Comparison of ENCODE assay signal across 19 cellular contexts in the genomic region with DNA sequence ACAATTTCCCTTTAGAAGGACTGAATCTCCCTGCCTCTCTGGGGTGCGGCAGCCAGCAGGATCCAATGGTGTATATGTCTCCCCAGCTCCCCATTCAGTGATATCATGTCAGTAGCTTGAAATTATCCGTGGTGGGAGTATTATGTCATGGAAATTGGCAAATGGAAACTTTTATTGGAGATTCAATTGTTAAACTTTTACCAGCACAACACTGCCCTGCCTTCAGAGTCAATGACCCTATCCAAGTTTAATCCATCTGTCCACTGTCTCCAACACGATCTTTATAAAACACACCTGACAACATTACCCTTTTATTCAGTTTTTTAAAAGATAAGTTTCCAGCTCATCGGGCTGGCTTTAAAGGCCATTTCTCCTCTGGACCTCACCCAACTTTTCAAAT. TPM values are rescaled to one million over a fixed set of nuclear protein-coding genes. Genes with fewer than 3 reads are reported as not detected.
DNase-seq lines count a peak whose midpoint lies in the region; ATAC-seq and TF ChIP-seq lines count a peak whose summit lies in the region.
"Had no signal": no experiment of that assay in that cellular context is flagged by ENCODE, and none has a peak within 500 bp of the region (broad histone marks: within the 10 kb centered on the region; RNA-seq: fewer than 3 reads in every experiment).

No MANE protein-coding gene starts in this region.

- no peak overlapping the region for H3K4me3 Mint-ChIP-seq in stimulated activated naive CD8-positive, alpha-beta T cell treated with anti-CD3 and anti-CD28 coated beads, Interleukin-15, Interleukin-2, amounts not matched to agents 100 ng/mL and 50 ng/mL, for 24 hours
- H3K4me3 Mint-ChIP-seq: CD4-positive, alpha-beta memory T cell had no signal

- peak overlapping the region; percentile 26 for H3K27ac Mint-ChIP-seq in stimulated activated naive CD8-positive, alpha-beta T cell treated with anti-CD3 and anti-CD28 coated beads, Interleukin-15, Interleukin-2, amounts not matched to agents 100 ng/mL and 50 ng/mL, for 24 hours
- H3K27ac Mint-ChIP-seq: CD4-positive, alpha-beta memory T cell had no signal

- H3K36me3 ChIP-seq in neutrophil = no peaks in the 10 kb centered on the region
- H3K36me3 ChIP-seq: HAP-1 had no signal

- H3K4me3 ChIP-seq in neutrophil (ENCODE audit: low read depth in 1 of 2, low read length in 1 of 2) = no peak overlapping the region
- H3K4me3 ChIP-seq: A549, GM23248, HAP-1 had no signal

- H3K27ac ChIP-seq in neutrophil = peak overlapping the region; percentile 92
- H3K27ac ChIP-seq: 22Rv1, A549, C4-2B, GM23248 had no signal

- H3K36me3 Mint-ChIP-seq in stimulated activated naive CD8-positive, alpha-beta T cell treated with anti-CD3 and anti-CD28 coated beads, Interleukin-15, Interleukin-2, amounts not matched to agents 100 ng/mL and 50 ng/mL, for 24 hours (ENCODE audit: low read depth) = no peaks in the 10 kb centered on the region
- H3K36me3 Mint-ChIP-seq: CD4-positive, alpha-beta memory T cell had no signal

- no peaks in the 10 kb centered on the region for H3K27me3 ChIP-seq in neutrophil

- no peak for TF ChIP-seq CTCF in neutrophil (IDR thresholded peaks at IDR 0.05)

- ATAC-seq in stimulated activated naive CD8-positive, alpha-beta T cell treated with anti-CD3 and anti-CD28 coated beads, Interleukin-15, Interleukin-2, amounts not matched to agents 100 U/mL and 50 U/mL, for 24 hours = no peak
- peak; percentile 68 for ATAC-seq in left lobe of liver
- ATAC-seq: A549 had no signal

- H3K4me1 Mint-ChIP-seq in stimulated activated naive CD8-positive, alpha-beta T cell treated with anti-CD3 and anti-CD28 coated beads, Interleukin-15, Interleukin-2, amounts not matched to agents 100 ng/mL and 50 ng/mL, for 24 hours (ENCODE audit: low read depth) = peaks cover 43% of the 10 kb centered on the region

- H3K27me3 Mint-ChIP-seq in stimulated activated naive CD8-positive, alpha-beta T cell treated with anti-CD3 and anti-CD28 coated beads, Interleukin-15, Interleukin-2, amounts not matched to agents 100 ng/mL and 50 ng/mL, for 24 hours = peaks cover 17% of the 10 kb centered on the region

- H3K9me3 ChIP-seq in neutrophil = no peaks in the 10 kb centered on the region
- H3K9me3 ChIP-seq: A549, HAP-1 had no signal

- peaks cover 82 to 97% of the 10 kb centered on the region in 2 experiments for H3K4me1 ChIP-seq in neutrophil (ENCODE audit: control insufficient read depth in 1 of 2, insufficient read depth in 1 of 2, low read depth in 1 of 2, low read length in 1 of 2)
- H3K4me1 ChIP-seq: HAP-1 had no signal

- H3K9me3 Mint-ChIP-seq in stimulated activated naive CD8-positive, alpha-beta T cell treated with anti-CD3 and anti-CD28 coated beads, Interleukin-15, Interleukin-2, amounts not matched to agents 100 ng/mL and 50 ng/mL, for 24 hours = no peaks in the 10 kb centered on the region
- H3K9me3 Mint-ChIP-seq: CD4-positive, alpha-beta memory T cell had no signal

- DNase-seq in stimulated activated naive CD8-positive, alpha-beta T cell treated with anti-CD3 and anti-CD28 coated beads, Interleukin-15, Interleukin-2, amounts not matched to agents 100 U/mL and 50 U/mL, for 24 hours = no peak
- peak; percentile 46 for DNase-seq in left lobe of liver (ENCODE audit: low spot score)
- no peak for DNase-seq in stimulated activated CD4-positive, alpha-beta T cell treated with anti-CD3 and anti-CD28 coated beads, Interleukin-12 subunit alpha, Interleukin-12 subunit beta, amount 100 ng/mL, for 4 hours
- no peak for DNase-seq in ecto neural progenitor cell (ENCODE audit: low spot score)
- DNase-seq in hypothalamus (lab: John Stamatoyannopoulos, UW) = no peak
- DNase-seq: AML-193; CD4-positive, alpha-beta memory T cell; DMS153; DMS79; GDM1; GM23248 had no signal

RNA-seq across cellular contexts. Expression of a gene that starts 5.0 kb away (rescaled TPM):
- total RNA-seq in left lobe of liver = 16.0 TPM
- total RNA-seq: Daoy, GM23248 had no signal

RNA-seq across cellular contexts. Expression of a gene that starts 51.4 kb away (rescaled TPM):
- total RNA-seq in left lobe of liver = 60.3 TPM

RNA-seq across cellular contexts. Expression of a gene that starts 54.6 kb away (rescaled TPM):
- total RNA-seq in left lobe of liver = not detected
- total RNA-seq: CD4-positive, alpha-beta memory T cell; Daoy; GM23248; H4 had no signal
